In the genomic region with DNA sequence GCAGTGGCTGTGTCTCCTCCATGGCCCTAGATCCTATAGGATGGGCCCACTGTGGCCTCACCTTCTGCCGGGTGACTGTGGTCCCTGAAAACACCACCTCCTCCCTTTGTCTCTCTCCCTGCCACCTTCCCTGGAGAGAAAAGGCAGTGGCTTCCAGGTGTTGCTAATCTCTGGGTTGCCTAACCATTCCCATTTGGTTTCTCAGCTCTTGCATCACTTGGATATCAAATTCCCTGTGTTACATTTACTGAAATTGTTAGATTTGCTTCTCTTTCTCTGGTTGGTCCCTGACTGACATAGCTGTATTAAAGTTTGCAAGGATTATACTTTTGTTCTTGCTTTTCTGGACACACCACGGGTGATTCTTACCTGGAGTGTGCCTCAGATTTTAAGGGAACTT, we compare ENCODE assay signal across 23 cellular contexts. TPM values are rescaled to one million over a fixed set of nuclear protein-coding genes. Genes with fewer than 3 reads are reported as not detected.
DNase-seq lines count a peak whose midpoint lies in the region; ATAC-seq, FAIRE-seq and TF ChIP-seq lines count a peak whose summit lies in the region.
"Had no signal": no experiment of that assay in that cellular context is flagged by ENCODE, and none has a peak within 500 bp of the region (broad histone marks: within the 10 kb centered on the region; RNA-seq: fewer than 3 reads in every experiment).

No MANE protein-coding gene starts in this region.

- H3K27ac ChIP-seq in H1 (ENCODE audit: low read depth, low read length): no peak overlapping the region
- no peak overlapping the region for H3K27ac ChIP-seq in endodermal cell (ENCODE audit: low read depth, low read length)
- H3K27ac ChIP-seq: ascending aorta, parathyroid adenoma, upper lobe of left lung had no signal

- DNase-seq in DMS53 treated with DMSO at 0.1 percent for 48 hours (lab: John Stamatoyannopoulos, UW; ENCODE audit: unreplicated experiment) (peak; percentile 10), NCI-H1105 treated with DMSO at 0.1 percent for 48 hours (lab: John Stamatoyannopoulos, UW) (peak; percentile 26), NCI-H345 (lab: John Stamatoyannopoulos, UW) (peak; percentile 68), H1 (ENCODE audit: low read depth in 1 of 2, low spot score in 2 of 2) (no peak), NCI-H526 treated with DMSO at 0.1 percent for 48 hours (lab: John Stamatoyannopoulos, UW) (no peak), endodermal cell (no peak)
- DNase-seq: activated CD4-positive, alpha-beta T cell treated with anti-CD3 and anti-CD28 coated beads, Interleukin-2, amount 50 U/mL, for 48 hours; activated naive CD4-positive, alpha-beta T cell treated with anti-CD3 and anti-CD28 coated beads, Interleukin-2, amount 10 ng/mL, durations not matched to agents 7 days and 5 days; activated T-cell treated with anti-CD3 and anti-CD28 coated beads, Interleukin-2, amount 50 U/mL, for 1 hour; CD4-positive, alpha-beta T cell; foreskin melanocyte; kidney; mesenchymal stem cell; naive thymus-derived CD8-positive, alpha-beta T cell; stimulated activated CD4-positive, alpha-beta T cell treated with anti-CD3 and anti-CD28 coated beads, Interleukin-2, amount 100 ng/mL, for 48 hours; T-helper 1 cell; upper lobe of left lung had no signal

- no peak overlapping the region for H3K27ac Mint-ChIP-seq in endodermal cell
- H3K27ac Mint-ChIP-seq: activated naive CD4-positive, alpha-beta T cell treated with anti-CD3 and anti-CD28 coated beads, Interleukin-2, amount 10 ng/mL, durations not matched to agents 7 days and 5 days; CD4-positive, alpha-beta T cell; naive thymus-derived CD8-positive, alpha-beta T cell had no signal

- H4K8ac ChIP-seq in H1 (ENCODE audit: extremely low read depth, insufficient read depth, low read length): no peak overlapping the region

- no peaks in the 10 kb centered on the region for H3K9me3 Mint-ChIP-seq in endodermal cell
- H3K9me3 Mint-ChIP-seq: activated naive CD4-positive, alpha-beta T cell treated with anti-CD3 and anti-CD28 coated beads, Interleukin-2, amount 10 ng/mL, durations not matched to agents 7 days and 5 days; CD4-positive, alpha-beta T cell; naive thymus-derived CD8-positive, alpha-beta T cell had no signal

- H3K4me3 ChIP-seq in H1 (ENCODE audit: extremely low read depth in 1 of 4, insufficient read depth in 2 of 4, low read depth in 3 of 4, low read length in 4 of 4): no peak overlapping the region
- H3K4me3 ChIP-seq in endodermal cell (ENCODE audit: low read length): no peak overlapping the region
- H3K4me3 ChIP-seq: ascending aorta, skin epidermis, upper lobe of left lung had no signal

- H3K9me3 ChIP-seq in H1 (ENCODE audit: insufficient read depth in 2 of 2, low read depth in 1 of 2, low read length in 1 of 2) (no peaks in the 10 kb centered on the region), endodermal cell (ENCODE audit: control insufficient read depth, low read length) (no peaks in the 10 kb centered on the region)
- H3K9me3 ChIP-seq: ascending aorta, upper lobe of left lung had no signal

- H3K4me1 ChIP-seq in H1 (replicated peaks in 1 of 4; ENCODE audit: control insufficient read depth in 3 of 4, insufficient read depth in 4 of 4, low read length in 3 of 4) (no peaks in the 10 kb centered on the region), endodermal cell (ENCODE audit: control insufficient read depth, insufficient read depth, low read length) (no peaks in the 10 kb centered on the region)
- H3K4me1 ChIP-seq: ascending aorta, parathyroid adenoma, upper lobe of left lung had no signal

- no peak overlapping the region for H2BK12ac ChIP-seq in H1 (ENCODE audit: low read depth, low read length)

- H3K4me1 Mint-ChIP-seq in endodermal cell: no peaks in the 10 kb centered on the region
- H3K4me1 Mint-ChIP-seq: activated naive CD4-positive, alpha-beta T cell treated with anti-CD3 and anti-CD28 coated beads, Interleukin-2, amount 10 ng/mL, durations not matched to agents 7 days and 5 days; naive thymus-derived CD8-positive, alpha-beta T cell had no signal

- H2BK5ac ChIP-seq in H1 (ENCODE audit: low read depth, low read length): no peak overlapping the region

- H3K18ac ChIP-seq in H1 (ENCODE audit: extremely low read depth, low read length): 0 out of 2 replicates have a peak overlapping the region, but pooled peaks have one; percentile 22

- no peak for FAIRE-seq in H1 (lab: Jason Lieb, UNC)
- FAIRE-seq: GM19239, kidney had no signal

- H3K36me3 ChIP-seq in H1 (ENCODE audit: control insufficient read depth in 2 of 4, insufficient read depth in 4 of 4, low read length in 3 of 4): no peaks in the 10 kb centered on the region
- no peaks in the 10 kb centered on the region for H3K36me3 ChIP-seq in endodermal cell (ENCODE audit: control insufficient read depth, insufficient read depth, low read length)
- H3K36me3 ChIP-seq: ascending aorta, upper lobe of left lung had no signal

- H2AFZ ChIP-seq in H1 (ENCODE audit: low read length): peak overlapping the region; percentile 75
- H2AFZ ChIP-seq: parathyroid adenoma had no signal

- TF ChIP-seq CTCF in H1 (IDR thresholded peaks at IDR 0.05; ENCODE audit: control extremely low read depth in 1 of 3, insufficient read depth in 1 of 3, low read depth in 1 of 3, low read length in 3 of 3): no peak
- TF ChIP-seq CTCF in endodermal cell (conservative IDR thresholded peaks at IDR 0.05): no peak

- H3K27me3 ChIP-seq in H1 (replicated peaks in 1 of 4; ENCODE audit: control insufficient read depth in 3 of 4, extremely low read depth in 1 of 4, insufficient read depth in 3 of 4, low read length in 3 of 4): no peaks in the 10 kb centered on the region
- no peaks in the 10 kb centered on the region for H3K27me3 ChIP-seq in endodermal cell (ENCODE audit: control insufficient read depth, insufficient read depth, low read length, poor library complexity, severe bottlenecking)
- H3K27me3 ChIP-seq: ascending aorta, upper lobe of left lung had no signal

- no peak overlapping the region for H3K4ac ChIP-seq in H1 (replicated peaks; ENCODE audit: insufficient read length, low read depth, low read length)

- no peak overlapping the region for H2BK15ac ChIP-seq in H1 (ENCODE audit: low read length)

- no peak overlapping the region for H3K14ac ChIP-seq in H1 (ENCODE audit: insufficient read length)

- H4K5ac ChIP-seq in H1 (ENCODE audit: insufficient read length, low read depth, low read length): no peak overlapping the region

- H3K23ac ChIP-seq in H1 (ENCODE audit: insufficient read length): no peak overlapping the region

- H4K91ac ChIP-seq in H1 (replicated peaks; ENCODE audit: insufficient read length, low read length): no peak overlapping the region

- no peak for ATAC-seq in HG03045 (IDR thresholded peaks at IDR 0.05; ENCODE audit: unreplicated experiment)
- no peak for ATAC-seq in HG03039 (IDR thresholded peaks at IDR 0.05; ENCODE audit: unreplicated experiment)
- ATAC-seq: naive thymus-derived CD8-positive, alpha-beta T cell had no signal

- H3K27me3 Mint-ChIP-seq in endodermal cell (ENCODE audit: insufficient read depth): no peaks in the 10 kb centered on the region
- H3K27me3 Mint-ChIP-seq: activated naive CD4-positive, alpha-beta T cell treated with anti-CD3 and anti-CD28 coated beads, Interleukin-2, amount 10 ng/mL, durations not matched to agents 7 days and 5 days; CD4-positive, alpha-beta T cell had no signal

- H3K79me2 ChIP-seq in H1 (ENCODE audit: control insufficient read depth in 1 of 2, insufficient read depth in 2 of 2, low read length in 2 of 2): no peaks in the 10 kb centered on the region
- H3K79me2 ChIP-seq: parathyroid adenoma had no signal

- H2BK120ac ChIP-seq in H1 (replicated peaks; ENCODE audit: low read depth, low read length): no peak overlapping the region

- H3K4me2 ChIP-seq in H1 (ENCODE audit: insufficient read depth in 1 of 2, low read depth in 2 of 2, low read length in 2 of 2): no peak overlapping the region

- no peaks in the 10 kb centered on the region for H3K23me2 ChIP-seq in H1 (ENCODE audit: low read depth, low read length)

- TF ChIP-seq EP300 in H1 (IDR thresholded peaks at IDR 0.05; ENCODE audit: borderline replicate concordance in 1 of 2, low read depth in 2 of 2, low read length in 2 of 2): no peak

- TF ChIP-seq POLR2A in H1 (IDR thresholded peaks at IDR 0.05; ENCODE audit: control extremely low read depth in 1 of 2, low read depth in 2 of 2, low read length in 2 of 2): no peak

- H3K56ac ChIP-seq in H1 (replicated peaks; ENCODE audit: insufficient read length, low read depth, low read length): no peak overlapping the region

- no peaks in the 10 kb centered on the region for H4K20me1 ChIP-seq in H1 (replicated peaks in 1 of 2; ENCODE audit: control insufficient read depth in 1 of 2, insufficient read depth in 2 of 2, low read length in 2 of 2)

- no peak overlapping the region for H3K4me3 Mint-ChIP-seq in endodermal cell
- H3K4me3 Mint-ChIP-seq: activated naive CD4-positive, alpha-beta T cell treated with anti-CD3 and anti-CD28 coated beads, Interleukin-2, amount 10 ng/mL, durations not matched to agents 7 days and 5 days; CD4-positive, alpha-beta T cell had no signal

- CTCF ChIA-PET in H1 (lab: Charles Lee; ENCODE audit: partially characterized antibody): no interaction called here

- POLR2A ChIA-PET in H1 (lab: Charles Lee; ENCODE audit: partially characterized antibody): interaction anchor here (1.0 to 1.6 kb wide), 2 partner anchors 9 to 95 kb away, joined by 3 to 5 read pairs; partner anchors contain the start of gene ZFP64

- no peak overlapping the region for H2AK5ac ChIP-seq in H1 (ENCODE audit: low read depth, low read length)

- WGBS in H1 (ENCODE audit: extremely low coverage in 1 of 2, insufficient coverage in 1 of 2, insufficient read length in 1 of 2, insufficient replicate concordance in 2 of 2, low coverage in 1 of 2, low lambda C conversion rate in 2 of 2, missing lambda C conversion rate in 1 of 2), 2 experiments: 97% methylated on average over 2 of the region's 2 CpGs; no CpG with 5 or more reads in 1 of the 2 experiments
- 80 to 100% methylated on average over 1 to 2 of the region's 2 CpGs for WGBS in endodermal cell (ENCODE audit: insufficient coverage in 1 of 2, insufficient read length in 1 of 2), 2 experiments

- H3K36me3 Mint-ChIP-seq in endodermal cell (ENCODE audit: low read depth): no peaks in the 10 kb centered on the region
- H3K36me3 Mint-ChIP-seq: activated naive CD4-positive, alpha-beta T cell treated with anti-CD3 and anti-CD28 coated beads, Interleukin-2, amount 10 ng/mL, durations not matched to agents 7 days and 5 days; naive thymus-derived CD8-positive, alpha-beta T cell had no signal

- H3K79me1 ChIP-seq in H1 (ENCODE audit: low read depth, low read length): no peaks in the 10 kb centered on the region

- TF ChIP-seq RAD21 in H1 (IDR thresholded peaks at IDR 0.05 in 1 of 2, conservative IDR thresholded peaks at IDR 0.05 in 1 of 2; ENCODE audit: low read depth in 2 of 2, low read length in 2 of 2): no peak

- H2BK20ac ChIP-seq in H1 (ENCODE audit: low read length): no peak overlapping the region

- H3K9ac ChIP-seq in H1 (replicated peaks in 1 of 4; ENCODE audit: extremely low read depth in 1 of 4, low read depth in 3 of 4, low read length in 3 of 4) (no peak overlapping the region), endodermal cell (ENCODE audit: extremely low read depth, low read length, poor library complexity, severe bottlenecking) (no peak overlapping the region)
- H3K9ac ChIP-seq: parathyroid adenoma had no signal

RNA-seq across cellular contexts. Expression of gene ZFP64, which starts 9.3 kb away (rescaled TPM):
- 25.3 and 26.2 TPM in 2 replicates for total RNA-seq in H1 (2021; fragmentation: NEBNext Ultra II Directional; extraction: Animal tissue kit (Norgen Biotek cat#: 25700))
- polyA plus RNA-seq in H1 (2011; rRNA removed): 43.7 and 46.1 TPM in 2 replicates
- 33.6 TPM for polyA plus RNA-seq in H1 (2011; cell fraction: cytosol; rRNA removed)
- polyA plus RNA-seq in H1 (2011; cell fraction: nucleus; rRNA removed): 37.7 TPM
- 15.3 to 26.8 TPM (median 25.1 TPM) in 4 replicates for polyA plus RNA-seq in H1 (2012, experiment 1 of 2)
- polyA plus RNA-seq in H1 (2012, experiment 2 of 2): 17.4 TPM
- polyA plus RNA-seq in H1 (2013, experiment 1 of 2): 14.2 TPM
- polyA plus RNA-seq in H1 (2013, experiment 2 of 2): 15.0 TPM
- 79.3 and 83.1 TPM in 2 replicates for polyA minus RNA-seq in H1 (2011; rRNA and poly(A)+ RNA removed)
- polyA minus RNA-seq in H1 (2011; cell fraction: cytosol; rRNA and poly(A)+ RNA removed): 34.9 TPM
- polyA minus RNA-seq in H1 (2011; cell fraction: nucleus; rRNA and poly(A)+ RNA removed): 85.0 TPM
- 10 to 100 TPM; 24.4 to 32.6 TPM for total RNA-seq in endodermal cell
- 26.5 TPM for polyA plus RNA-seq in endodermal cell (2013, experiment 1 of 2)
- polyA plus RNA-seq in endodermal cell (2013, experiment 2 of 2): 23.6 TPM

Comparison
In these comparisons a context has a peak if more than half of its experiments do, and no peak if none do; other contexts are left out.
1. DNase-seq: peak in DMS53 treated with DMSO at 0.1 percent for 48 hours (single experiment), NCI-H1105 treated with DMSO at 0.1 percent for 48 hours (single experiment) and NCI-H345 (single experiment); none in H1 (0 of 2), NCI-H526 treated with DMSO at 0.1 percent for 48 hours (single experiment) and endodermal cell (single experiment).